ENCODE assay signal across 17 cellular contexts in the genomic region with DNA sequence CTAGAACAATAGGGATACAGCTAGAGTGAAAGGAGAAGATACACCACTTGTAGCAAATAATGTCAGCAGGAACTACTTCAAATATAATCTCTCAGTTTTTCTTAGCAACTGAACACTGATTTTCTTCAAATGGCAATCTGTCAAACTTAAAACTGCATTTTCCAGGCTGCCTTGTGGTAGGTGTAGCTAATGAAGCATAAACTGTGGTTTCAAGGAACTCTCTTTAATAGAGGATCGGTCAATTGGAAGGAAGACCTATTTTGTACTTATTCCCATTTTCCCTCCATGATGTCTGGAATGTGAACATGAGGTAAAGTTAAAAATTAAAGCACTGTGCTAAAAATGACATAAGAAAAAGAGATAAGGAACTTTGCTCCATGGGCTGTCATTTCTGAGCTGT.
A peak's percentile ranks its signal among the peaks of the same experiment; 100 is the strongest.
DNase-seq lines count a peak whose midpoint lies in the region; TF ChIP-seq lines count a peak whose summit lies in the region.
"Had no signal": no experiment of that assay in that cellular context is flagged by ENCODE, and none has a peak within 500 bp of the region (broad histone marks: within the 10 kb centered on the region; RNA-seq: fewer than 3 reads in every experiment).

No MANE protein-coding gene starts in this region.

- H2AFZ ChIP-seq in smooth muscle cell (ENCODE audit: low read depth): no peak overlapping the region

- H3K36me3 ChIP-seq in smooth muscle cell (ENCODE audit: low read depth): no peaks in the 10 kb centered on the region
- H3K36me3 ChIP-seq: BE2C had no signal

- WGBS in smooth muscle cell (ENCODE audit: low lambda C conversion rate): 93% methylated on average over 1 of the region's 1 CpG

- H3K9ac ChIP-seq in smooth muscle cell (ENCODE audit: low read depth): no peak overlapping the region

- in situ Hi-C loops in astrocyte of the cerebellum (cut with HindIII; ENCODE audit: low sequenced_read_pairs) (no loop called here), GM13977 (cut with MboI; ENCODE audit: low pct_unique_long_range_greater_than_20kb, low sequenced_read_pairs, unreplicated experiment) (no loop called here)

- H3K9me3 ChIP-seq in smooth muscle cell (replicated peaks; ENCODE audit: low read depth): no peaks in the 10 kb centered on the region
- H3K9me3 ChIP-seq: BE2C had no signal

- H3K27ac ChIP-seq in smooth muscle cell (ENCODE audit: low read depth): no peak overlapping the region

- H3K79me2 ChIP-seq in smooth muscle cell (ENCODE audit: low read depth): no peaks in the 10 kb centered on the region

- no peak overlapping the region for H3K4me2 ChIP-seq in smooth muscle cell

- H3K4me3 ChIP-seq in astrocyte of the cerebellum (ENCODE audit: low read depth, low read length) (no peak overlapping the region), smooth muscle cell (no peak overlapping the region)

- H4K20me1 ChIP-seq in smooth muscle cell (ENCODE audit: low read depth): no peaks in the 10 kb centered on the region

- no peak for TF ChIP-seq CTCF in astrocyte of the cerebellum (IDR thresholded peaks at IDR 0.05; ENCODE audit: low read depth, low read length, missing control alignments)
- no peak for TF ChIP-seq CTCF in GM13977 (IDR thresholded peaks at IDR 0.05; ENCODE audit: extremely low read depth, insufficient read depth, missing control alignments)
- TF ChIP-seq CTCF in smooth muscle cell (IDR thresholded peaks at IDR 0.05; ENCODE audit: borderline replicate concordance, insufficient read depth, poor library complexity, severe bottlenecking): no peak

- H3F3A ChIP-seq in smooth muscle cell (ENCODE audit: low read depth): no peaks in the 10 kb centered on the region

- H3K4me1 ChIP-seq in smooth muscle cell (ENCODE audit: low read depth): no peaks in the 10 kb centered on the region
- H3K4me1 ChIP-seq: BE2C had no signal

- peak; percentile 14 for DNase-seq in M059J (ENCODE audit: low read depth)
- DNase-seq in astrocyte of the cerebellum (ENCODE audit: low read depth): peak; percentile 74
- DNase-seq in iris pigment epithelial cell (ENCODE audit: low read depth): peak; percentile 2
- DNase-seq in renal cortical epithelial cell (ENCODE audit: low read depth): peak; percentile 37
- no peak for DNase-seq in GM13977 (ENCODE audit: low spot score)
- no peak for DNase-seq in smooth muscle cell (lab: John Stamatoyannopoulos, UW; ENCODE audit: unreplicated experiment)
- DNase-seq in SW 1271 (lab: John Stamatoyannopoulos, UW): no peak
- DNase-seq: ACHN; BE2C; C1 segment of cervical spinal cord; CD4-positive, CD25-positive, alpha-beta regulatory T cell; CD8-positive, alpha-beta memory T cell; COR-L47; GOT3; H7; HFFc6; IMR-90 had no signal

- H3K27me3 ChIP-seq in smooth muscle cell (ENCODE audit: low read depth): no peaks in the 10 kb centered on the region
- H3K27me3 ChIP-seq: BE2C had no signal

Comparison
In these comparisons a context has a peak if more than half of its experiments do, and no peak if none do; other contexts are left out.
1. DNase-seq: peak in M059J (single experiment), astrocyte of the cerebellum (single experiment), iris pigment epithelial cell (single experiment) and renal cortical epithelial cell (single experiment); none in GM13977 (single experiment), smooth muscle cell (single experiment) and SW 1271 (0 of 2).